In genomic region chr2:16442971-16443370, GRCh38 we compare ENCODE assay signal across 28 cellular contexts.
"Had no signal": no experiment of that assay in that cellular context is flagged by ENCODE, and none has a peak within 500 bp of the region (broad histone marks: within the 10 kb centered on the region; RNA-seq: fewer than 3 reads in every experiment).

No MANE protein-coding gene starts in this region.

- ATAC-seq: activated CD8-positive, alpha-beta T cell treated with anti-CD3 and anti-CD28 coated beads, Interleukin-2, amount 10 ng/mL, durations not matched to agents 7 days and 5 days; activated naive CD4-positive, alpha-beta T cell treated with anti-CD3 and anti-CD28 coated beads, Interleukin-2, amount 50 U/mL, for 72 hours; activated T-cell treated with anti-CD3 and anti-CD28 coated beads, Interleukin-2, amount 50 U/mL, for 4 hours; body of pancreas; Right ventricle myocardium inferior; SK-N-SH treated with all-trans-retinoic acid at 6 μM for 48 hours had no signal

- H3K4me2 ChIP-seq: PC-9 had no signal

- H3K9me3 Mint-ChIP-seq: activated CD4-positive, alpha-beta T cell treated with anti-CD3 and anti-CD28 coated beads, Interleukin-2, amount 10 ng/mL, durations not matched to agents 7 days and 5 days; activated naive CD4-positive, alpha-beta T cell treated with anti-CD3 and anti-CD28 coated beads for 36 hours; activated T-helper 1 cell treated with anti-CD3 and anti-CD28 coated beads, Interleukin-12 subunit alpha, Interleukin-12 subunit beta, Interleukin-2, Interleukin-4 antibody, amounts not matched to agents 30 ng/mL and 10 ng/mL and 1 ng/mL, durations not matched to agents 14 hours and 24 hours and 36 hours had no signal

- H3K4me1 ChIP-seq: adrenal gland, body of pancreas, breast epithelium had no signal

- H2AFZ ChIP-seq: PC-9 had no signal

- H3K4me3 ChIP-seq: adrenal gland, body of pancreas, breast epithelium, MG63, PC-9 had no signal

- H3K4me3 Mint-ChIP-seq: activated CD4-positive, alpha-beta T cell treated with anti-CD3 and anti-CD28 coated beads, Interleukin-2, amount 10 ng/mL, durations not matched to agents 7 days and 5 days; activated CD8-positive, alpha-beta T cell treated with anti-CD3 and anti-CD28 coated beads, Interleukin-2, amount 10 ng/mL, durations not matched to agents 7 days and 5 days; activated naive CD4-positive, alpha-beta T cell treated with anti-CD3 and anti-CD28 coated beads for 36 hours; activated T-cell treated with anti-CD3 and anti-CD28 coated beads, Interleukin-2, amount 50 U/mL, for 4 hours; activated T-helper 1 cell treated with anti-CD3 and anti-CD28 coated beads, Interleukin-12 subunit alpha, Interleukin-12 subunit beta, Interleukin-2, Interleukin-4 antibody, amounts not matched to agents 30 ng/mL and 10 ng/mL and 1 ng/mL, durations not matched to agents 14 hours and 24 hours and 36 hours had no signal

- H3K4me1 Mint-ChIP-seq: activated CD4-positive, alpha-beta T cell treated with anti-CD3 and anti-CD28 coated beads, Interleukin-2, amount 10 ng/mL, durations not matched to agents 7 days and 5 days had no signal

- H3K27ac ChIP-seq: adrenal gland, body of pancreas, breast epithelium, PC-9, RWPE1 had no signal

- H3K27me3 ChIP-seq: adrenal gland, body of pancreas, breast epithelium, MG63 had no signal

- H3K27ac Mint-ChIP-seq: activated CD4-positive, alpha-beta T cell treated with anti-CD3 and anti-CD28 coated beads, Interleukin-2, amount 10 ng/mL, durations not matched to agents 7 days and 5 days; activated CD8-positive, alpha-beta T cell treated with anti-CD3 and anti-CD28 coated beads, Interleukin-2, amount 10 ng/mL, durations not matched to agents 7 days and 5 days; activated naive CD4-positive, alpha-beta T cell treated with anti-CD3 and anti-CD28 coated beads for 36 hours; activated naive CD4-positive, alpha-beta T cell treated with anti-CD3 and anti-CD28 coated beads, Interleukin-2, amount 50 U/mL, for 72 hours; activated T-helper 1 cell treated with anti-CD3 and anti-CD28 coated beads, Interleukin-12 subunit alpha, Interleukin-12 subunit beta, Interleukin-2, Interleukin-4 antibody, amounts not matched to agents 30 ng/mL and 10 ng/mL and 1 ng/mL, durations not matched to agents 14 hours and 24 hours and 36 hours had no signal

- H3K36me3 ChIP-seq: adrenal gland, breast epithelium, MG63 had no signal

- H3K9me3 ChIP-seq: adrenal gland, body of pancreas, breast epithelium, MG63 had no signal

- DNase-seq: activated CD4-positive, alpha-beta T cell treated with anti-CD3 and anti-CD28 coated beads, Interleukin-2, amount 10 ng/mL, durations not matched to agents 7 days and 5 days; activated CD4-positive, alpha-beta T cell treated with anti-CD3 and anti-CD28 coated beads, Interleukin-2, amount 50 U/mL, for 48 hours; activated CD8-positive, alpha-beta T cell treated with anti-CD3 and anti-CD28 coated beads, Interleukin-2, amount 10 ng/mL, durations not matched to agents 7 days and 5 days; activated gamma-delta T cell treated with Interleukin-2 at 50 U/mL for 16 hours; activated naive CD4-positive, alpha-beta T cell treated with anti-CD3 and anti-CD28 coated beads for 36 hours; activated T-cell treated with anti-CD3 and anti-CD28 coated beads for 4 hours; activated T-cell treated with anti-CD3 and anti-CD28 coated beads, Interleukin-2, amount 50 U/mL, for 4 hours; adrenal gland; body of pancreas; MG63; NCI-H1048; NCI-H1105 treated with DMSO at 0.1 percent for 48 hours; NCI-H1436; NCI-H1694; NCI-H1930; NCI-H2081 treated with DMSO at 0.1 percent for 48 hours; NCI-H2171; NCI-H510A; PC-9; SIG-M5; SW 1271; T1000 had no signal
